ENCODE assay signal across 21 cellular contexts in the genomic region with DNA sequence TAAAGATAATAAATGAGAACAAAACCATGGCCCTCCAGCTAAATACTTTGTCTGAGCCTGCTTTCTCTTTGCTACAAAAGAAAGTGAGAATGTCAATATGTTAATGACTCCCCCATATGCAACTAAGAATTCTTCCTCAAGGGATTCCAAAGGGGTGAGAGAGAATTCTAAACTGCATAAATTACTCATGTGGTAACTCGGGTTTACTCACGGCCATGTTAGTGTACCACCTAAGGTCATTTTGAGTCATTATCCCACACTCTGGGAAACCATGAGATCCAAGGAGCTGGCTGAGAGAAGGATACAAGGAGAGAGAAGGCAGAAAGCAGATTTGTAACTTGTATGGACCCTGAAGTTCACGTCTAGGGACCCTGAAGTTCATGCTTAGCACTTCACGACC.
DNase-seq lines count a peak whose midpoint lies in the region; ATAC-seq and TF ChIP-seq lines count a peak whose summit lies in the region.
"Had no signal": no experiment of that assay in that cellular context is flagged by ENCODE, and none has a peak within 500 bp of the region (broad histone marks: within the 10 kb centered on the region; RNA-seq: fewer than 3 reads in every experiment).

No MANE protein-coding gene starts in this region.

- H3K27ac Mint-ChIP-seq in natural killer cell treated with Interleukin-12 subunit alpha and Interleukin-12 subunit beta and Interleukin-15 and Interleukin-18, amount 100 ng/mL, for 72 hours = no peak overlapping the region
- H3K27ac Mint-ChIP-seq: CD8-positive, alpha-beta T cell had no signal

- H3K9me3 Mint-ChIP-seq in natural killer cell treated with Interleukin-12 subunit alpha and Interleukin-12 subunit beta and Interleukin-15 and Interleukin-18, amount 100 ng/mL, for 72 hours = no peaks in the 10 kb centered on the region
- H3K9me3 Mint-ChIP-seq: CD8-positive, alpha-beta T cell had no signal

- no peak overlapping the region for H3K27ac ChIP-seq in gastrocnemius medialis
- H3K27ac ChIP-seq: brain microvascular endothelial cell, esophagus muscularis mucosa, vagina had no signal

- H3K27me3 Mint-ChIP-seq in natural killer cell treated with Interleukin-12 subunit alpha and Interleukin-12 subunit beta and Interleukin-15 and Interleukin-18, amount 100 ng/mL, for 72 hours = peaks cover 0 to 6% of the 10 kb centered on the region in 2 donors

- no peaks in the 10 kb centered on the region for H3K4me1 Mint-ChIP-seq in natural killer cell treated with Interleukin-12 subunit alpha and Interleukin-12 subunit beta and Interleukin-15 and Interleukin-18, amount 100 ng/mL, for 72 hours (ENCODE audit: low read depth in 2 of 2)

- H3K9me3 ChIP-seq in gastrocnemius medialis = no peaks in the 10 kb centered on the region
- H3K9me3 ChIP-seq: esophagus muscularis mucosa, mucosa of descending colon, vagina had no signal

- no peak overlapping the region for H3K4me3 Mint-ChIP-seq in natural killer cell treated with Interleukin-12 subunit alpha and Interleukin-12 subunit beta and Interleukin-15 and Interleukin-18, amount 100 ng/mL, for 72 hours
- H3K4me3 Mint-ChIP-seq: CD8-positive, alpha-beta T cell had no signal

- H3K27me3 ChIP-seq in gastrocnemius medialis = no peaks in the 10 kb centered on the region
- H3K27me3 ChIP-seq: brain microvascular endothelial cell, esophagus muscularis mucosa, vagina had no signal

- intact Hi-C loops in gastrocnemius medialis (cut with DNase I; ENCODE audit: low total_unique reads) = no loop called here

- in situ Hi-C loops in gastrocnemius medialis (cut with MboI; ENCODE audit: low sequenced_read_pairs in 4 of 4) = no loop called here

- H3K4me3 ChIP-seq in gastrocnemius medialis = no peak overlapping the region
- H3K4me3 ChIP-seq: esophagus muscularis mucosa, mucosa of descending colon, vagina had no signal

- DNase-seq in AG08396 (ENCODE audit: low spot score) = peak; percentile 24
- DNase-seq in HT1080 (ENCODE audit: low read depth) = peak; percentile 74
- peak; percentile 88 for DNase-seq in astrocyte of the hippocampus (ENCODE audit: low read depth, low spot score)
- peak; percentile 92 for DNase-seq in kidney tubule cell (ENCODE audit: low spot score)
- no peak for DNase-seq in NK-92 (lab: John Stamatoyannopoulos, UW; ENCODE audit: unreplicated experiment)
- DNase-seq in gastrocnemius medialis = no peak
- no peak for DNase-seq in natural killer cell treated with Interleukin-12 subunit alpha and Interleukin-12 subunit beta and Interleukin-15 and Interleukin-18, amount 100 ng/mL, for 72 hours (ENCODE audit: low spot score)
- DNase-seq: activated CD4-positive, alpha-beta T cell treated with anti-CD3 and anti-CD28 coated beads, Interleukin-2, amount 50 U/mL, for 1 hour; activated naive CD4-positive, alpha-beta T cell; brain microvascular endothelial cell; CD8-positive, alpha-beta T cell; DMS79 treated with DMSO at 0.1 percent for 48 hours; left cardiac atrium; mucosa of descending colon; NCI-H1105 treated with DMSO at 0.1 percent for 48 hours; NCI-H69; occipital lobe had no signal

- no peak for ATAC-seq in gastrocnemius medialis
- ATAC-seq in natural killer cell treated with Interleukin-12 subunit alpha and Interleukin-12 subunit beta and Interleukin-15 and Interleukin-18, amount 100 ng/mL, for 72 hours = no peak
- no peak for ATAC-seq in GM18870 (IDR thresholded peaks at IDR 0.05; ENCODE audit: unreplicated experiment)
- ATAC-seq: CD8-positive, alpha-beta T cell; left cardiac atrium; mucosa of descending colon; sciatic nerve had no signal

- TF ChIP-seq POLR2A in gastrocnemius medialis (IDR thresholded peaks at IDR 0.05) = no peak

- H3K36me3 Mint-ChIP-seq in natural killer cell treated with Interleukin-12 subunit alpha and Interleukin-12 subunit beta and Interleukin-15 and Interleukin-18, amount 100 ng/mL, for 72 hours = no peaks in the 10 kb centered on the region
- H3K36me3 Mint-ChIP-seq: CD8-positive, alpha-beta T cell had no signal

- no peak for TF ChIP-seq CTCF in gastrocnemius medialis (IDR thresholded peaks at IDR 0.05 in 4 of 5, conservative IDR thresholded peaks at IDR 0.05 in 1 of 5)

- no peaks in the 10 kb centered on the region for H3K36me3 ChIP-seq in gastrocnemius medialis
- H3K36me3 ChIP-seq: brain microvascular endothelial cell, esophagus muscularis mucosa, vagina had no signal

- H3K4me1 ChIP-seq in gastrocnemius medialis = no peaks in the 10 kb centered on the region
- H3K4me1 ChIP-seq: esophagus muscularis mucosa, vagina had no signal

Comparison
In these comparisons a context has a peak if more than half of its experiments do, and no peak if none do; other contexts are left out.
1. DNase-seq: peak in AG08396 (single experiment), HT1080 (single experiment), astrocyte of the hippocampus (single experiment) and kidney tubule cell (single experiment); none in NK-92 (single experiment), gastrocnemius medialis (0 of 2) and natural killer cell treated with Interleukin-12 subunit alpha and Interleukin-12 subunit beta and Interleukin-15 and Interleukin-18, amount 100 ng/mL, for 72 hours (single experiment).